18 cellular contexts compared by ENCODE assay signal in the genomic region with DNA sequence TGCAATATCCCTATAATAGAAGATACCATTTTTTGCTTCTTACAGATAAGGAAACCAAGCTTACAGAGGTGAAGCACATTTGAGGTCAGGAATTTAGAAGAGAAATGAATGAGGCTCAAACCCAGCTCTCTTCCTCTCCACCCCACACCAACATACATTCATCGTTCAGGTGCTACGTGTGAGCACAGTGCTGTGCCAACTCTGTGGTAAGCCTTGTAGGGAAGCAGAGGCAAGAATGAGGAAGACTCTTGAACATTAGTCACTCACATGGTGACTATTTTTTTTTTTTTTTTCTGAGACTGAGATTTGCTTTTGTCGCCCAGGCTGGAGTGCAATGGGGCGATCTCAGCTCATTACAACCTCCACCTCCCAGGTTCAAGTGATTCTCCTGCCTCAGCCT.
"Had no signal": no experiment of that assay in that cellular context is flagged by ENCODE, and none has a peak within 500 bp of the region (broad histone marks: within the 10 kb centered on the region; RNA-seq: fewer than 3 reads in every experiment).

No MANE protein-coding gene starts in this region.

- H3K4me3 ChIP-seq: tibial nerve, uterus had no signal

- DNase-seq: activated CD4-positive, alpha-beta memory T cell treated with anti-CD3 and anti-CD28 coated beads, Interleukin-2, amount 10 ng/mL, durations not matched to agents 7 days and 5 days; activated CD4-positive, alpha-beta T cell treated with anti-CD3 and anti-CD28 coated beads for 48 hours; activated CD4-positive, CD25-positive, alpha-beta regulatory T cell; activated CD8-positive, alpha-beta memory T cell treated with anti-CD3 and anti-CD28 coated beads, Interleukin-2, amount 10 ng/mL, durations not matched to agents 7 days and 5 days; activated naive CD4-positive, alpha-beta T cell; activated naive CD8-positive, alpha-beta T cell treated with anti-CD3 and anti-CD28 coated beads for 36 hours; amniotic stem cell; caudate nucleus; left cardiac atrium; stimulated activated CD4-positive, alpha-beta T cell treated with anti-CD3 and anti-CD28 coated beads, Interleukin-12 subunit alpha, Interleukin-12 subunit beta, amount 100 ng/mL, for 4 hours; stimulated activated CD4-positive, alpha-beta T cell treated with anti-CD3 and anti-CD28 coated beads, Interleukin-1b, Interleukin-23, amount 100 ng/mL, for 48 hours; stimulated activated CD8-positive, alpha-beta memory T cell treated with anti-CD3 and anti-CD28 coated beads, Interleukin-4, amount 100 ng/mL, for 48 hours; stimulated activated naive CD4-positive, alpha-beta T cell treated with Interleukin-2 at 50 U/mL for 16 hours; T-cell; uterus had no signal

- FAIRE-seq: colon had no signal

- ATAC-seq: activated CD8-positive, alpha-beta memory T cell treated with anti-CD3 and anti-CD28 coated beads, Interleukin-2, amount 10 ng/mL, durations not matched to agents 7 days and 5 days; left cardiac atrium; T-cell had no signal

- H3K9me3 ChIP-seq: tibial nerve, uterus had no signal

- H3K36me3 ChIP-seq: tibial nerve, uterus had no signal

- H3K27me3 ChIP-seq: tibial nerve, uterus had no signal

- H3K4me1 ChIP-seq: parathyroid adenoma, tibial nerve, uterus had no signal

- H3K27ac ChIP-seq: parathyroid adenoma, tibial nerve, uterus had no signal
